Comparison of ENCODE assay signal across 7 cellular contexts in genomic region chr19:41322451-41322850, GRCh38. TPM values are rescaled to one million over a fixed set of nuclear protein-coding genes. Genes with fewer than 3 reads are reported as not detected.
DNase-seq lines count a peak whose midpoint lies in the region; TF ChIP-seq lines count a peak whose summit lies in the region.
"Had no signal": no experiment of that assay in that cellular context is flagged by ENCODE, and none has a peak within 500 bp of the region (broad histone marks: within the 10 kb centered on the region; RNA-seq: fewer than 3 reads in every experiment).

No MANE protein-coding gene starts in this region.

- intact Hi-C loops in colonic mucosa (cut with DNase I) = loop anchor here (10.0 kb wide), 1 partner anchor 112 kb away; the partner anchor contains the start of gene DMAC2

- H3K27ac ChIP-seq in OCI-LY1 (ENCODE audit: low read depth, low read length, poor library complexity, severe bottlenecking) = peak overlapping the region; percentile 17
- H3K27ac ChIP-seq in colonic mucosa = peak overlapping the region; percentile 71
- H3K27ac ChIP-seq in rectal smooth muscle tissue (ENCODE audit: low read depth, low read length) = peak overlapping the region; percentile 79

- no peaks in the 10 kb centered on the region for H4K20me1 ChIP-seq in OCI-LY1 (ENCODE audit: insufficient read depth, low read length)

- H3K4me3 ChIP-seq in OCI-LY1 (ENCODE audit: low read depth, low read length, poor library complexity, severe bottlenecking) = no peak overlapping the region
- H3K4me3 ChIP-seq in colonic mucosa = no peak overlapping the region
- no peak overlapping the region for H3K4me3 ChIP-seq in rectal smooth muscle tissue (ENCODE audit: low read length)

- no peak overlapping the region for H3K4me2 ChIP-seq in OCI-LY1 (ENCODE audit: low read length)

- H2AFZ ChIP-seq in OCI-LY1 (ENCODE audit: low read length) = no peak overlapping the region

- 0 out of 2 replicates have a peak, but pooled peaks cover 4% of the 10 kb centered on the region for H3F3A ChIP-seq in OCI-LY1 (ENCODE audit: insufficient read depth, low read length)

- no peak for DNase-seq in colonic mucosa
- DNase-seq in HPDE6-E6E7 (ENCODE audit: extremely low spot score) = no peak
- DNase-seq in A172 (ENCODE audit: low spot score) = no peak
- DNase-seq in SK-N-DZ (ENCODE audit: low spot score) = no peak
- DNase-seq: NCI-H1436 treated with DMSO at 0.1 percent for 48 hours had no signal

- H3K79me2 ChIP-seq in OCI-LY1 (ENCODE audit: insufficient read depth, low read length) = no peaks in the 10 kb centered on the region

- H3K27me3 ChIP-seq in OCI-LY1 (ENCODE audit: insufficient read depth, low read length) = no peaks in the 10 kb centered on the region
- no peaks in the 10 kb centered on the region for H3K27me3 ChIP-seq in colonic mucosa
- no peaks in the 10 kb centered on the region for H3K27me3 ChIP-seq in rectal smooth muscle tissue (ENCODE audit: control insufficient read depth, insufficient read depth, low read length)

- H3K9me3 ChIP-seq in OCI-LY1 (ENCODE audit: low read length) (no peaks in the 10 kb centered on the region), colonic mucosa (no peaks in the 10 kb centered on the region)

- H3K4me1 ChIP-seq in OCI-LY1 (ENCODE audit: insufficient read depth, low read length, severe bottlenecking) (peaks cover 20% of the 10 kb centered on the region), colonic mucosa (peaks cover 18% of the 10 kb centered on the region), rectal smooth muscle tissue (ENCODE audit: control insufficient read depth, insufficient read depth, low read length) (peaks cover 27% of the 10 kb centered on the region)

- H3K9ac ChIP-seq in OCI-LY1 (ENCODE audit: low read length) (no peak overlapping the region), colonic mucosa (ENCODE audit: low read depth in 2 of 2, low read length in 2 of 2) (peak overlapping the region in 1 of 2 donors; percentile 47), rectal smooth muscle tissue (ENCODE audit: low read length) (no peak overlapping the region)

- H3K36me3 ChIP-seq in OCI-LY1 (ENCODE audit: insufficient read depth, low read length) (peaks cover 49% of the 10 kb centered on the region), colonic mucosa (no peaks in the 10 kb centered on the region), rectal smooth muscle tissue (ENCODE audit: control insufficient read depth, insufficient read depth, low read length) (peaks cover 25% of the 10 kb centered on the region)

- no peaks in the 10 kb centered on the region for H3K9me2 ChIP-seq in OCI-LY1 (ENCODE audit: low read depth, low read length)

- TF ChIP-seq CTCF in OCI-LY1 (IDR thresholded peaks at IDR 0.05; ENCODE audit: low read length) = no peak
- TF ChIP-seq CTCF in colonic mucosa (IDR thresholded peaks at IDR 0.05) = no peak

RNA-seq across cellular contexts. Expression of gene CCDC97, which starts 12.5 kb away (rescaled TPM):
- total RNA-seq in colonic mucosa = 10 to 100 TPM; 20.6 to 30.5 TPM
- total RNA-seq in A172 (2014; rRNA removed; shearing (Covaris generic)) = 8.3 and 8.9 TPM in 2 replicates
- 7.1 and 8.5 TPM in 2 replicates for polyA plus RNA-seq in SK-N-DZ (2014; cell fraction: cytosol; rRNA removed)
- polyA plus RNA-seq in SK-N-DZ (2014; cell fraction: nucleus; rRNA removed) = 5.3 and 5.6 TPM in 2 replicates

RNA-seq across cellular contexts. Expression of gene TGFB1, which starts 31.3 kb away (rescaled TPM):
- 10 to 100 TPM in 1 of 2 donors, 1 to 10 TPM in 1; 7.7 to 14.6 TPM for total RNA-seq in colonic mucosa
- total RNA-seq in A172 (2014; rRNA removed; shearing (Covaris generic)) = 13.6 and 18.3 TPM in 2 replicates
- 6.3 and 8.1 TPM in 2 replicates for polyA plus RNA-seq in SK-N-DZ (2014; cell fraction: cytosol; rRNA removed)
- polyA plus RNA-seq in SK-N-DZ (2014; cell fraction: nucleus; rRNA removed) = 1.8 and 9.6 TPM in 2 replicates

RNA-seq across cellular contexts. Expression of gene B9D2, which starts 41.5 kb away (rescaled TPM):
- total RNA-seq in colonic mucosa = 10 to 100 TPM in 1 of 2 donors, 1 to 10 TPM in 1; 8.4 to 10.4 TPM
- 4.5 and 13.5 TPM in 2 replicates for total RNA-seq in A172 (2014; rRNA removed; shearing (Covaris generic))
- 6.4 and 15.3 TPM in 2 replicates for polyA plus RNA-seq in SK-N-DZ (2014; cell fraction: cytosol; rRNA removed)
- 5.4 and 8.1 TPM in 2 replicates for polyA plus RNA-seq in SK-N-DZ (2014; cell fraction: nucleus; rRNA removed)

RNA-seq across cellular contexts. Expression of gene TMEM91, which starts 53.9 kb away (rescaled TPM):
- total RNA-seq in colonic mucosa = 1 to 10 TPM; 2.0 to 3.6 TPM
- 0.98 and 2.1 TPM in 2 replicates for total RNA-seq in A172 (2014; rRNA removed; shearing (Covaris generic))
- 0.97 and 2.2 TPM in 2 replicates for polyA plus RNA-seq in SK-N-DZ (2014; cell fraction: cytosol; rRNA removed)
- polyA plus RNA-seq in SK-N-DZ (2014; cell fraction: nucleus; rRNA removed) = 9.4 and 13.1 TPM in 2 replicates

RNA-seq across cellular contexts. Expression of gene HNRNPUL1, which starts 58.3 kb away (rescaled TPM):
- total RNA-seq in colonic mucosa = 100 to 1,000 TPM; 179 to 233 TPM
- total RNA-seq in A172 (2014; rRNA removed; shearing (Covaris generic)) = 168 and 204 TPM in 2 replicates
- polyA plus RNA-seq in SK-N-DZ (2014; cell fraction: cytosol; rRNA removed) = 128 and 132 TPM in 2 replicates
- polyA plus RNA-seq in SK-N-DZ (2014; cell fraction: nucleus; rRNA removed) = 50.4 and 50.6 TPM in 2 replicates

Comparison
In these comparisons a context has a peak if more than half of its experiments do, and no peak if none do; other contexts are left out.
1. H3K27ac ChIP-seq: peak in every context shown above with its lines; median percentile 79 in rectal smooth muscle tissue; 71 in colonic mucosa; 17 in OCI-LY1.